ENCODE assay signal across 8 cellular contexts in the genomic region with DNA sequence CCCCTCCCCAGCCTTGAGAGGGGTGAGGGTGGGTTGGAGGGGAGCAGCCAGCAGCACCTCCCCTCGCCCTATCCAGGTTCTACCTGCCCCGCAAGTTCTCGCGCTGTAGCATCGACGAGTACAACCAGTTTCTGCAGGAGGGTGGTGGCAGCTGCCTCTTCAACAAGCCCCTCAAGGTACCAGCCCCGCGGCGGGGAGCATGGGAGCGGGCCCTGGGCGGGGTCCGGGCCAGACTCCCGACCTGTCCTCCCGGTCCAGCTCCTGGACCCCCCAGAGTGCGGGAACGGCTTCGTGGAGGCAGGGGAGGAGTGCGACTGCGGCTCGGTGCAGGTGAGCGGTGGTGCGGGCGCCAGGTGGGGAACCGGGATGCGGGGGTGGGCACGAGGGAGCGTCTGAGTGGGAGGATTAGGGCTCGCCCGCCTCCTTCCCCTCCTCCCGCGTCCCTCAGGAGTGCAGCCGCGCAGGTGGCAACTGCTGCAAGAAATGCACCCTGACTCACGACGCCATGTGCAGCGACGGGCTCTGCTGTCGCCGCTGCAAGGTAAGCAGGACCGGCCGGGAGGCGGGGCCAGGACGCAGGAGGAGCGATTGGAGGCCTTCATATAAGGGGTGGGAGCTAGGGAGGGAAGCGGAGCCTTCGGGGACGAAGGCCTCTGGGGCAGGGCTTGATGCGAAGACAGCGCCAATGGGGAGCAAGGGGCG. TPM values are rescaled to one million over a fixed set of nuclear protein-coding genes. Genes with fewer than 3 reads are reported as not detected.
A peak's percentile ranks its signal among the peaks of the same experiment; 100 is the strongest.
DNase-seq lines count a peak whose midpoint lies in the region; ATAC-seq and TF ChIP-seq lines count a peak whose summit lies in the region.

No MANE protein-coding gene starts in this region.

- 0 out of 2 replicates have a peak, but pooled peaks have one; percentile 2 for TF ChIP-seq CTCF in GM12874 (IDR thresholded peaks at IDR 0.05; ENCODE audit: insufficient read depth, low read depth, low read length)
- no peak for TF ChIP-seq CTCF in SU-DHL-6 (IDR thresholded peaks at IDR 0.05; ENCODE audit: insufficient read depth, low read length, poor library complexity, severe bottlenecking)
- TF ChIP-seq CTCF in right atrium auricular region (IDR thresholded peaks at IDR 0.05) = peak in 1 of 2 donors; percentile 32

- H3K79me2 ChIP-seq in SU-DHL-6 (ENCODE audit: insufficient read depth, low read length) = no peaks in the 10 kb centered on the region

- intact Hi-C loops in aorta (cut with DNase I) = loop anchor here (2.0 to 10.0 kb wide), 6 partner anchors 57 to 360 kb away; a partner anchor contains a TSS

- no peaks in the 10 kb centered on the region for H3K36me3 ChIP-seq in SU-DHL-6 (ENCODE audit: low read length)
- H3K36me3 ChIP-seq in right atrium auricular region = no peaks in the 10 kb centered on the region
- H3K36me3 ChIP-seq in aorta (ENCODE audit: control insufficient read depth in 1 of 2, insufficient read depth in 2 of 2, low read length in 1 of 2) = no peaks in the 10 kb centered on the region

- H3K4me2 ChIP-seq in SU-DHL-6 (ENCODE audit: low read depth, low read length, poor library complexity, severe bottlenecking) = peak overlapping the region; percentile 80

- peak overlapping the region; percentile 50 for H3K9ac ChIP-seq in SU-DHL-6 (ENCODE audit: low read length)

- WGBS in aorta, 2 donors = 1% methylated on average over 41 to 50 of the region's 50 CpGs

- no peaks in the 10 kb centered on the region for H3F3A ChIP-seq in SU-DHL-6 (ENCODE audit: insufficient read depth)

- H3K9me2 ChIP-seq in SU-DHL-6 (replicated peaks; ENCODE audit: insufficient read depth, low read length) = no peaks in the 10 kb centered on the region

- no peaks in the 10 kb centered on the region for H4K20me1 ChIP-seq in SU-DHL-6 (ENCODE audit: low read depth, low read length)

- peak; percentile 97 to 99 (median 97) for DNase-seq in NCI-H1417 (lab: John Stamatoyannopoulos, UW)
- DNase-seq in amniotic stem cell (lab: John Stamatoyannopoulos, UW) = peak; percentile 95
- peak; percentile 96 for DNase-seq in right atrium auricular region (ENCODE audit: low spot score)
- DNase-seq in pulmonary artery endothelial cell (ENCODE audit: low read depth, low spot score) = peak; percentile 92
- DNase-seq in aorta = peak; percentile 98

- ATAC-seq in HG02678 (IDR thresholded peaks at IDR 0.05; ENCODE audit: unreplicated experiment) = peak; percentile 88
- peak; percentile 95 for ATAC-seq in aorta (ENCODE audit: low FRiP score)

- H3K27me3 ChIP-seq in SU-DHL-6 (ENCODE audit: low read length) (no peaks in the 10 kb centered on the region), right atrium auricular region (no peaks in the 10 kb centered on the region), aorta (ENCODE audit: control insufficient read depth in 1 of 2, insufficient read depth in 2 of 2, low read length in 1 of 2) (no peaks in the 10 kb centered on the region)

- no peaks in the 10 kb centered on the region for H3K9me3 ChIP-seq in SU-DHL-6 (ENCODE audit: insufficient read depth, low read length)
- H3K9me3 ChIP-seq in right atrium auricular region = no peaks in the 10 kb centered on the region
- no peaks in the 10 kb centered on the region for H3K9me3 ChIP-seq in aorta (ENCODE audit: control insufficient read depth, low read length)

- peak overlapping the region; percentile 58 for H3K4me3 ChIP-seq in SU-DHL-6 (ENCODE audit: insufficient read depth, low read length, poor library complexity, severe bottlenecking)
- H3K4me3 ChIP-seq in right atrium auricular region = peak overlapping the region; percentile 35 to 57
- peak overlapping the region in 1 of 2 donors; percentile 3 for H3K4me3 ChIP-seq in aorta (ENCODE audit: low read length in 2 of 2)

- H3K4me1 ChIP-seq in right atrium auricular region = peaks cover 0 to 29% of the 10 kb centered on the region in 2 donors
- no peaks in the 10 kb centered on the region for H3K4me1 ChIP-seq in aorta (ENCODE audit: control insufficient read depth in 1 of 2, insufficient read depth in 2 of 2, low read length in 2 of 2)

- H2AFZ ChIP-seq in SU-DHL-6 (ENCODE audit: low read depth, low read length, severe bottlenecking) = peak overlapping the region; percentile 93

- H3K27ac ChIP-seq in SU-DHL-6 (ENCODE audit: low read depth, low read length) (no peak overlapping the region), right atrium auricular region (peak overlapping the region in 1 of 2 donors; percentile 54), aorta (ENCODE audit: low read depth in 1 of 2, low read length in 2 of 2) (no peak overlapping the region)

RNA-seq across cellular contexts. Expression of a gene that starts 16.5 kb away (rescaled TPM):
- 10 to 100 TPM in 1 of 2 donors, 1 to 10 TPM in 1; 6.8 to 19.9 TPM for total RNA-seq in right atrium auricular region
- total RNA-seq in pulmonary artery endothelial cell = 0.07 and 0.25 TPM in 2 replicates
- 1 to 10 TPM in 1 of 2 donors, under 1 TPM in 1; 0.45 to 1.4 TPM for total RNA-seq in aorta
- polyA plus RNA-seq in aorta = 1 to 10 TPM in 1 of 2 donors, under 1 TPM in 1; 0.38 to 1.6 TPM

RNA-seq across cellular contexts. Expression of a gene that starts 54.8 kb away (rescaled TPM):
- total RNA-seq in right atrium auricular region (10 to 100 TPM; 25.8 to 41.8 TPM), pulmonary artery endothelial cell (5.4 and 14.1 TPM in 2 replicates), aorta (10 to 100 TPM; 23.8 to 34.3 TPM)
- 1 to 10 TPM; 2.9 to 5.6 TPM for polyA plus RNA-seq in aorta
